ENCODE assay signal across 9 cellular contexts in the genomic region with DNA sequence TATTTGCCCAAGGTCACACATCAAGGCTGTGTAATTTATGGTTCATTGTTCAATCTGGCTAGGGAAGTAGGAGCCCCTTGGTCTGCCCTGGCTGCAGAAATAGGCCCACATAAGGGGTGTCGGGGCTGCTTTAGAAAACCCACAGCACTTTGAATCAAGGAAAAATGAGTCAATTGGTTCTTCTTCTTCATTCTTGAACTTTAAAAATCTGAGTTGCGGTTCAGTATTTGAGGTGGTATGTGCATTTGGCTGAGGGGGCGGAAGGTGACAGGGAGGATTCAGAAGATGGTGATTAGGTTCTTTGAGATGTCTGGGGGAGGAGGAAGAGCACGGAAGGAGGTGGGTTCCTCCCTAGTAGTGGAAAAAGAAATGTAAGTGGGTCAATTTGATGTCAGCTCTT.
DNase-seq lines count a peak whose midpoint lies in the region; ATAC-seq lines count a peak whose summit lies in the region.
"Had no signal": no experiment of that assay in that cellular context is flagged by ENCODE, and none has a peak within 500 bp of the region (broad histone marks: within the 10 kb centered on the region; RNA-seq: fewer than 3 reads in every experiment).

No MANE protein-coding gene starts in this region.

- H3K4me1 Mint-ChIP-seq in T-helper 17 cell = peaks cover 18% of the 10 kb centered on the region
- peaks cover 17% of the 10 kb centered on the region for H3K4me1 Mint-ChIP-seq in stimulated activated memory B cell treated with anti-CD40 and anti-IgM and Interleukin-4, amounts not matched to agents 10 μg/mL and 1 μg/mL and 100 μg/mL, for 72 hours

- H3K27ac Mint-ChIP-seq in T-helper 17 cell = no peak overlapping the region
- no peak overlapping the region for H3K27ac Mint-ChIP-seq in stimulated activated memory B cell treated with anti-CD40 and anti-IgM and Interleukin-4, amounts not matched to agents 10 μg/mL and 1 μg/mL and 100 μg/mL, for 72 hours

- ATAC-seq in T-helper 17 cell = peak; percentile 26
- ATAC-seq in stimulated activated memory B cell treated with anti-CD40 and anti-IgM and Interleukin-4, amounts not matched to agents 10 μg/mL and 1 μg/mL and 100 μg/mL, for 72 hours = peak; percentile 81

- no peaks in the 10 kb centered on the region for H3K36me3 Mint-ChIP-seq in T-helper 17 cell (ENCODE audit: low read depth)
- H3K36me3 Mint-ChIP-seq in stimulated activated memory B cell treated with anti-CD40 and anti-IgM and Interleukin-4, amounts not matched to agents 10 μg/mL and 1 μg/mL and 100 μg/mL, for 72 hours = no peaks in the 10 kb centered on the region

- H3K9me3 Mint-ChIP-seq in stimulated activated memory B cell treated with anti-CD40 and anti-IgM and Interleukin-4, amounts not matched to agents 10 μg/mL and 1 μg/mL and 100 μg/mL, for 72 hours = no peaks in the 10 kb centered on the region

- peak; percentile 50 to 54 for DNase-seq in activated CD4-positive, alpha-beta T cell treated with anti-CD3 and anti-CD28 coated beads for 4 hours
- no peak for DNase-seq in activated CD4-positive, alpha-beta T cell treated with anti-CD3 and anti-CD28 coated beads for 1 hour
- DNase-seq in T-helper 17 cell = no peak
- peak; percentile 73 for DNase-seq in left kidney (ENCODE audit: low read depth, low spot score)
- DNase-seq in NCI-H446 treated with DMSO at 0.1 percent for 48 hours (lab: John Stamatoyannopoulos, UW) = no peak
- DNase-seq in AG08395 (ENCODE audit: low spot score) = no peak
- DNase-seq in NCI-H510A treated with DMSO at 0.1 percent for 48 hours (lab: John Stamatoyannopoulos, UW) = no peak
- DNase-seq: ACHN had no signal

- H3K9me3 ChIP-seq in T-helper 17 cell (ENCODE audit: control insufficient read depth, low read length, poor library complexity, severe bottlenecking) = no peaks in the 10 kb centered on the region

- no peaks in the 10 kb centered on the region for H3K27me3 Mint-ChIP-seq in T-helper 17 cell
- no peaks in the 10 kb centered on the region for H3K27me3 Mint-ChIP-seq in stimulated activated memory B cell treated with anti-CD40 and anti-IgM and Interleukin-4, amounts not matched to agents 10 μg/mL and 1 μg/mL and 100 μg/mL, for 72 hours

- H3K4me3 Mint-ChIP-seq in T-helper 17 cell = no peak overlapping the region
- no peak overlapping the region for H3K4me3 Mint-ChIP-seq in stimulated activated memory B cell treated with anti-CD40 and anti-IgM and Interleukin-4, amounts not matched to agents 10 μg/mL and 1 μg/mL and 100 μg/mL, for 72 hours

Comparison
In these comparisons a context has a peak if more than half of its experiments do, and no peak if none do; other contexts are left out.
1. DNase-seq: peak in activated CD4-positive, alpha-beta T cell treated with anti-CD3 and anti-CD28 coated beads for 4 hours (2 of 2) and left kidney (single experiment); none in activated CD4-positive, alpha-beta T cell treated with anti-CD3 and anti-CD28 coated beads for 1 hour (single experiment), T-helper 17 cell (0 of 3), NCI-H446 treated with DMSO at 0.1 percent for 48 hours (single experiment), AG08395 (single experiment) and NCI-H510A treated with DMSO at 0.1 percent for 48 hours (single experiment).